1 cellular context compared by ENCODE assay signal in the genomic region with DNA sequence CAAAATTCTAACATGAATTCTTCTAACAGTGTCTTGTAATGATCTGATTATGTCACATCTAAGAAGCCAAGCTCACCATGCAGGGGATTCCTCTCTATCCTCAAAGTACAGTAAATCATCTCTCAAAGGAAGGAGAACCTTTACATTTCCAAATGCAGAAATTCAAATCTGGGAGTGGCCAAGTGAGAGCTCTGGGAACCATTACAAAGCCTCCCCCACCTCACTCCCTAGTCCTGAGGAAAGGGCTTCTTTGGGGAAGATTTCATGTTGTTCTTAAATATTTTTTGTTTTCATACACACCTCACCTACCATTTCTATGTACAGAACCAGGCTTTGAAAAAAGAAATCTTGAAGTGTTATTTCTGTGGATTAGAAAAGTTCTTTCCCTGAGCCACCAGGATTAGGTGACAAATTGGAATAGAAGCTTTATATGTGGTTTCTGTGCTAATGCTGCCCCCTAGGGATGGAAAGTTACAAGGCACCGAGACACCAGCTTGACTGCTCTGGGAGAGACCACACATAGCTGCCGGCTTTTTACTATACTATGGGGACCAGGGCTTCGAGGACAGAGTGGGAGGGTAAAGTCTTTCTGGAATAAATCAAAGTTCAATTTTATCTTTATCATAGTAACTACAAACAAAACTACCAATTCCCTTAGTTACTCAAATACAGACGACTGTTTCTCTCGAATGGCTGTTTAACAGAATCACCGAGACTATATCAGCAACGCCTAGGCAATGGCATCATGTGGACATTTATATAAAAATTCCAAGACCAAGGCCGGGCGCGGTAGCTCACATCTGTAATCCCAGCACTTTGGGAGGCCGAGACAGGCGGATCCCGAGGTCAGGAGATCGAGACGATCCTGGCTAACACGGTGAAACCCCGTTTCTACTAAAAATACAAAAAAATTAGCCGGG.
TF ChIP-seq lines count a peak whose summit lies in the region.

No MANE protein-coding gene starts in this region.

TF ChIP-seq in GM23338, 12 proteins besides CTCF, POLR2A, EP300 and RAD21 (continued from another document):
- TF ChIP-seq, protein P1, sequence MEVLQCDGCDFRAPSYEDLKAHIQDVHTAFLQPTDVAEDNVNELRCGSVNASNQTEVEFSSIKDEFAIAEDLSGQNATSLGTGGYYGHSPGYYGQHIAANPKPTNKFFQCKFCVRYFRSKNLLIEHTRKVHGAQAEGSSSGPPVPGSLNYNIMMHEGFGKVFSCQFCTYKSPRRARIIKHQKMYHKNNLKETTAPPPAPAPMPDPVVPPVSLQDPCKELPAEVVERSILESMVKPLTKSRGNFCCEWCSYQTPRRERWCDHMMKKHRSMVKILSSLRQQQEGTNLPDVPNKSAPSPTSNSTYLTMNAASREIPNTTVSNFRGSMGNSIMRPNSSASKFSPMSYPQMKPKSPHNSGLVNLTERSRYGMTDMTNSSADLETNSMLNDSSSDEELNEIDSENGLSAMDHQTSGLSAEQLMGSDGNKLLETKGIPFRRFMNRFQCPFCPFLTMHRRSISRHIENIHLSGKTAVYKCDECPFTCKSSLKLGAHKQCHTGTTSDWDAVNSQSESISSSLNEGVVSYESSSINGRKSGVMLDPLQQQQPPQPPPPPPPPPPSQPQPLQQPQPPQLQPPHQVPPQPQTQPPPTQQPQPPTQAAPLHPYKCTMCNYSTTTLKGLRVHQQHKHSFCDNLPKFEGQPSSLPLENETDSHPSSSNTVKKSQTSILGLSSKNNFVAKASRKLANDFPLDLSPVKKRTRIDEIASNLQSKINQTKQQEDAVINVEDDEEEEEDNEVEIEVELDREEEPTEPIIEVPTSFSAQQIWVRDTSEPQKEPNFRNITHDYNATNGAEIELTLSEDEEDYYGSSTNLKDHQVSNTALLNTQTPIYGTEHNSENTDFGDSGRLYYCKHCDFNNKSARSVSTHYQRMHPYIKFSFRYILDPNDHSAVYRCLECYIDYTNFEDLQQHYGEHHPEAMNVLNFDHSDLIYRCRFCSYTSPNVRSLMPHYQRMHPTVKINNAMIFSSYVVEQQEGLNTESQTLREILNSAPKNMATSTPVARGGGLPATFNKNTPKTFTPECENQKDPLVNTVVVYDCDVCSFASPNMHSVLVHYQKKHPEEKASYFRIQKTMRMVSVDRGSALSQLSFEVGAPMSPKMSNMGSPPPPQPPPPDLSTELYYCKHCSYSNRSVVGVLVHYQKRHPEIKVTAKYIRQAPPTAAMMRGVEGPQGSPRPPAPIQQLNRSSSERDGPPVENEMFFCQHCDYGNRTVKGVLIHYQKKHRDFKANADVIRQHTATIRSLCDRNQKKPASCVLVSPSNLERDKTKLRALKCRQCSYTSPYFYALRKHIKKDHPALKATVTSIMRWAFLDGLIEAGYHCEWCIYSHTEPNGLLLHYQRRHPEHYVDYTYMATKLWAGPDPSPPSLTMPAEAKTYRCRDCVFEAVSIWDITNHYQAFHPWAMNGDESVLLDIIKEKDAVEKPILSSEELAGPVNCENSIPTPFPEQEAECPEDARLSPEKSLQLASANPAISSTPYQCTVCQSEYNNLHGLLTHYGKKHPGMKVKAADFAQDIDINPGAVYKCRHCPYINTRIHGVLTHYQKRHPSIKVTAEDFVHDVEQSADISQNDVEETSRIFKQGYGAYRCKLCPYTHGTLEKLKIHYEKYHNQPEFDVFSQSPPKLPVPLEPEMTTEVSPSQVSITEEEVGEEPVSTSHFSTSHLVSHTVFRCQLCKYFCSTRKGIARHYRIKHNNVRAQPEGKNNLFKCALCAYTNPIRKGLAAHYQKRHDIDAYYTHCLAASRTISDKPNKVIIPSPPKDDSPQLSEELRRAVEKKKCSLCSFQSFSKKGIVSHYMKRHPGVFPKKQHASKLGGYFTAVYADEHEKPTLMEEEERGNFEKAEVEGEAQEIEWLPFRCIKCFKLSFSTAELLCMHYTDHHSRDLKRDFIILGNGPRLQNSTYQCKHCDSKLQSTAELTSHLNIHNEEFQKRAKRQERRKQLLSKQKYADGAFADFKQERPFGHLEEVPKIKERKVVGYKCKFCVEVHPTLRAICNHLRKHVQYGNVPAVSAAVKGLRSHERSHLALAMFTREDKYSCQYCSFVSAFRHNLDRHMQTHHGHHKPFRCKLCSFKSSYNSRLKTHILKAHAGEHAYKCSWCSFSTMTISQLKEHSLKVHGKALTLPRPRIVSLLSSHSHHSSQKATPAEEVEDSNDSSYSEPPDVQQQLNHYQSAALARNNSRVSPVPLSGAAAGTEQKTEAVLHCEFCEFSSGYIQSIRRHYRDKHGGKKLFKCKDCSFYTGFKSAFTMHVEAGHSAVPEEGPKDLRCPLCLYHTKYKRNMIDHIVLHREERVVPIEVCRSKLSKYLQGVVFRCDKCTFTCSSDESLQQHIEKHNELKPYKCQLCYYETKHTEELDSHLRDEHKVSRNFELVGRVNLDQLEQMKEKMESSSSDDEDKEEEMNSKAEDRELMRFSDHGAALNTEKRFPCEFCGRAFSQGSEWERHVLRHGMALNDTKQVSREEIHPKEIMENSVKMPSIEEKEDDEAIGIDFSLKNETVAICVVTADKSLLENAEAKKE (CRISPR knock-in tag; IDR thresholded peaks at IDR 0.05), result no peak
- TF ChIP-seq EZH2phosphoT487 (IDR thresholded peaks at IDR 0.05; ENCODE audit: unreplicated experiment), result no peak
- TF ChIP-seq, protein P2, sequence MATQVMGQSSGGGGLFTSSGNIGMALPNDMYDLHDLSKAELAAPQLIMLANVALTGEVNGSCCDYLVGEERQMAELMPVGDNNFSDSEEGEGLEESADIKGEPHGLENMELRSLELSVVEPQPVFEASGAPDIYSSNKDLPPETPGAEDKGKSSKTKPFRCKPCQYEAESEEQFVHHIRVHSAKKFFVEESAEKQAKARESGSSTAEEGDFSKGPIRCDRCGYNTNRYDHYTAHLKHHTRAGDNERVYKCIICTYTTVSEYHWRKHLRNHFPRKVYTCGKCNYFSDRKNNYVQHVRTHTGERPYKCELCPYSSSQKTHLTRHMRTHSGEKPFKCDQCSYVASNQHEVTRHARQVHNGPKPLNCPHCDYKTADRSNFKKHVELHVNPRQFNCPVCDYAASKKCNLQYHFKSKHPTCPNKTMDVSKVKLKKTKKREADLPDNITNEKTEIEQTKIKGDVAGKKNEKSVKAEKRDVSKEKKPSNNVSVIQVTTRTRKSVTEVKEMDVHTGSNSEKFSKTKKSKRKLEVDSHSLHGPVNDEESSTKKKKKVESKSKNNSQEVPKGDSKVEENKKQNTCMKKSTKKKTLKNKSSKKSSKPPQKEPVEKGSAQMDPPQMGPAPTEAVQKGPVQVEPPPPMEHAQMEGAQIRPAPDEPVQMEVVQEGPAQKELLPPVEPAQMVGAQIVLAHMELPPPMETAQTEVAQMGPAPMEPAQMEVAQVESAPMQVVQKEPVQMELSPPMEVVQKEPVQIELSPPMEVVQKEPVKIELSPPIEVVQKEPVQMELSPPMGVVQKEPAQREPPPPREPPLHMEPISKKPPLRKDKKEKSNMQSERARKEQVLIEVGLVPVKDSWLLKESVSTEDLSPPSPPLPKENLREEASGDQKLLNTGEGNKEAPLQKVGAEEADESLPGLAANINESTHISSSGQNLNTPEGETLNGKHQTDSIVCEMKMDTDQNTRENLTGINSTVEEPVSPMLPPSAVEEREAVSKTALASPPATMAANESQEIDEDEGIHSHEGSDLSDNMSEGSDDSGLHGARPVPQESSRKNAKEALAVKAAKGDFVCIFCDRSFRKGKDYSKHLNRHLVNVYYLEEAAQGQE (IDR thresholded peaks at IDR 0.05; ENCODE audit: unreplicated experiment), result no peak
- TF ChIP-seq ZNF114 (CRISPR knock-in tag; IDR thresholded peaks at IDR 0.05), result no peak
- no peak for TF ChIP-seq NANOG (IDR thresholded peaks at IDR 0.05; ENCODE audit: borderline replicate concordance)
TF ChIP-seq in GM23338: peak in this region for 0.
